7 cellular contexts compared by ENCODE assay signal in the genomic region with DNA sequence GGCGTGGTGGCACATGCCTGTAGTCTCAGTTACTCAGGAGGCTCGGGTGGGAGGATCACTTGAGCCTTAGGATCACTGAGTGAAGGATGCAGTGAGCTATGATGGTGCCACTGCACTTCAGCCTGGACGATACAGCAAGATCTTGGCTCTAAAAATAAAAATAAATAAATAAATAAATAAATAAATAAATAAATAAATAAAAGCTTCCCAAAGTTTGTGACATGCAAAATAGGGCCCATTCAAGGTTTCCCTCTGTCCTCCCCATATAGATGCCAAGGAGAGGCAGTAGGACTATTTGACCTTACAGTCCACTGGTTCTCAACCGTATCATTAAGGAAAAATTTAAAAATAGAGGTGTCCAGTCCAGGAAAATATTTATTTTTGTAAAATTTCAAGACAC.
"Had no signal": no experiment of that assay in that cellular context is flagged by ENCODE, and none has a peak within 500 bp of the region (broad histone marks: within the 10 kb centered on the region; RNA-seq: fewer than 3 reads in every experiment).

No MANE protein-coding gene starts in this region.

- FAIRE-seq: HepG2, HTR-8/SVneo had no signal

- ATAC-seq: HepG2 had no signal

- DNase-seq: IMR-90, KBM-7, KG1 had no signal

- H3K27ac ChIP-seq: HL-60, KMS-11 had no signal

- H3K9ac ChIP-seq: KMS-11 had no signal

- H3K4me2 ChIP-seq: KMS-11 had no signal
